22 cellular contexts compared by ENCODE assay signal in genomic region chrX:100479329-100479728, GRCh38.
"Had no signal": no experiment of that assay in that cellular context is flagged by ENCODE, and none has a peak within 500 bp of the region (broad histone marks: within the 10 kb centered on the region; RNA-seq: fewer than 3 reads in every experiment).

No MANE protein-coding gene starts in this region.

- ATAC-seq: left cardiac atrium; mucosa of descending colon; stimulated activated effector memory CD8-positive, alpha-beta T cell treated with anti-CD3 and anti-CD28 coated beads, Interleukin-12 subunit alpha, Interleukin-12 subunit beta, amount 100 ng/mL, for 72 hours had no signal

- H3K4me1 ChIP-seq: esophagus squamous epithelium, neural progenitor cell, stomach, upper lobe of left lung had no signal

- H2AFZ ChIP-seq: neural progenitor cell had no signal

- H3K4me2 ChIP-seq: neural progenitor cell had no signal

- H3K4me3 ChIP-seq: coronary artery, esophagus squamous epithelium, lung, mucosa of descending colon, neural progenitor cell, ovary, stomach, thoracic aorta, tibial nerve, upper lobe of left lung had no signal

- H3K9ac ChIP-seq: neural progenitor cell had no signal

- DNase-seq: dermis blood vessel endothelial cell; effector memory CD4-positive, alpha-beta T cell; erythroblast; esophagus squamous epithelium; foreskin melanocyte; kidney; left cardiac atrium; mucosa of descending colon; naive B cell; ovary; posterior cingulate gyrus; stimulated activated CD4-positive, alpha-beta T cell treated with anti-CD3 and anti-CD28 coated beads, Interleukin-2, amount 100 ng/mL, for 24 hours; stimulated activated CD4-positive, alpha-beta T cell treated with anti-CD3 and anti-CD28 coated beads, Interleukin-4, amount 100 ng/mL, for 24 hours; stimulated activated naive CD4-positive, alpha-beta T cell treated with Interleukin-2 at 50 U/mL for 16 hours; stomach; upper lobe of left lung had no signal

- H3K27me3 ChIP-seq: esophagus squamous epithelium, neural progenitor cell, ovary, stomach, upper lobe of left lung had no signal

- H3K9me3 ChIP-seq: esophagus squamous epithelium, mucosa of descending colon, ovary, stomach, thoracic aorta, tibial nerve, upper lobe of left lung had no signal

- H3K27ac ChIP-seq: esophagus squamous epithelium, neural progenitor cell, ovary, stomach, thoracic aorta, upper lobe of left lung had no signal

- H3K36me3 ChIP-seq: esophagus squamous epithelium, neural progenitor cell, ovary, stomach, thoracic aorta, tibial nerve, upper lobe of left lung had no signal
